Comparison of ENCODE assay signal across 12 cellular contexts in the genomic region with DNA sequence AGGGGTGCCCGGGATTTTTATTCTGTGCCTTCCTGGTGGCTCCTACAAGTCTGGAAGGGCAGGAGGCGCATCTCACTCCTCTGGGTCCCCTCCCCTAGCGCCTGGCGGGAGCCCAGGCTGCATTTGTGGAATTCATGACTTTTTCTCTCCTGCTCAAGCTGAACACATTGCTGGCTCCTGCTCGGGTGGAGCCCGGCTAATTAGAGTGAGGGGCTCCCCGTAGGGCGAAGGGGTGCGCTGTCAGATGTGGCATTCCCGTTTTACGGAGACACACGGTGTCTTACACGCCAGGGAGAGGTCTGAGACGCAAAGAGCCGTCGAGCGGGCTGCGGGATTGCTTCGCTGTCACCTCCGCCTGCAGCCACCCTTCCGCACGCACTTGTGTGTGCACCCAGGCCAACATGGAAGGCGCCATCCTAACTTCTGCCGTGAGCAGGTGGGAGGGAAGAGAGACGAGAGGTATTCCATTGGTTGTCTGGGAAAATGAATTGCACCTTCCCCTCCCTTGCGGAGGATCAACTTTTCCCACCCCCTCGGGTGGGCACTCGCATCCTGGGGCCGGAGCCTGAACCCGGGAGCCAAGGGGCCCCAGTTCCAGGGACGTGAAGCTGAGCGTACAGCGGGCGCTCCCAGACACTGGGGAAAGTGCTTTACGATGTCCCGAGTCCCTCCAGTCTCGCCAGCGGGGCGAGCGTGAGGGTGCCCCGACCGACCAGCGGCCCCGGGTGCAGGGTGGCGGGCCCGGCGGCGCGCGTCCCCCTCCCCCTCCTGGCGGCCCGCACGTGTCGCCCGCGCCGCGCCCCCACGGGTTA. TPM values are rescaled to one million over a fixed set of nuclear protein-coding genes. Genes with fewer than 3 reads are reported as not detected.
A peak's percentile ranks its signal among the peaks of the same experiment; 100 is the strongest.
DNase-seq lines count a peak whose midpoint lies in the region; ATAC-seq, FAIRE-seq and TF ChIP-seq lines count a peak whose summit lies in the region.
"Had no signal": no experiment of that assay in that cellular context is flagged by ENCODE, and none has a peak within 500 bp of the region (broad histone marks: within the 10 kb centered on the region; RNA-seq: fewer than 3 reads in every experiment).

No MANE protein-coding gene starts in this region.

- TF ChIP-seq POLR2A in HepG2 (IDR thresholded peaks at IDR 0.05; ENCODE audit: insufficient read depth in 1 of 2, low read depth in 2 of 2, low read length in 2 of 2): no peak

- no peak for TF ChIP-seq RAD21 in HepG2 (CRISPR knock-in tag; IDR thresholded peaks at IDR 0.05)

- H3K9me3 ChIP-seq in thoracic aorta (no peaks in the 10 kb centered on the region), HepG2 (ENCODE audit: low read length) (no peaks in the 10 kb centered on the region)
- H3K9me3 ChIP-seq: left lung had no signal

- peaks cover 27% of the 10 kb centered on the region for H3K36me3 Mint-ChIP-seq in activated B cell treated with CpG ODN at 0.5 μM for 24 hours (ENCODE audit: low read depth)

- H3K4me3 ChIP-seq in iPS-11a (ENCODE audit: low read depth, low read length) (peak overlapping the region; percentile 42), thoracic aorta (peak overlapping the region; percentile 38), HepG2 (replicated peaks in 1 of 3; ENCODE audit: insufficient read depth in 1 of 3, low read depth in 2 of 3, low read length in 3 of 3) (no peak overlapping the region)

- H3K4me1 ChIP-seq in thoracic aorta (ENCODE audit: control insufficient read depth in 1 of 2, low read depth in 2 of 2): no peaks in the 10 kb centered on the region
- H3K4me1 ChIP-seq in HepG2 (ENCODE audit: insufficient read depth, low read length): no peaks in the 10 kb centered on the region

- CTCF ChIA-PET in activated B cell treated with CpG ODN at 0.5 μM for 24 hours (lab: Charles Lee) (no interaction called here), HepG2 (lab: Yijun Ruan, JAX; ENCODE audit: low intra/inter-chr PET ratio, low total read pairs) (no interaction called here)

- peaks cover 43% of the 10 kb centered on the region for H3K4me1 Mint-ChIP-seq in activated B cell treated with CpG ODN at 0.5 μM for 24 hours

- POLR2A ChIA-PET in activated B cell treated with CpG ODN at 0.5 μM for 24 hours (lab: Charles Lee) (interaction anchor here (1.0 to 11.8 kb wide), 7 partner anchors 10 to 90 kb away, joined by 4 to 188 read pairs (median 32); no protein-coding TSS in a partner anchor), HepG2 (lab: Yijun Ruan, JAX) (no interaction called here)

- no peak overlapping the region for H3K4me2 ChIP-seq in HepG2 (ENCODE audit: low read depth, low read length)

- no peaks in the 10 kb centered on the region for H3K36me3 ChIP-seq in thoracic aorta
- H3K36me3 ChIP-seq in HepG2 (replicated peaks in 1 of 2; ENCODE audit: control insufficient read depth in 1 of 2, insufficient read depth in 2 of 2, low read length in 2 of 2): no peaks in the 10 kb centered on the region
- H3K36me3 ChIP-seq: left lung had no signal

- FAIRE-seq in HepG2 (lab: Jason Lieb, UNC): no peak

- intact Hi-C loops in activated B cell treated with CpG ODN at 0.5 μM for 24 hours (cut with micrococcal nuclease): no loop called here
- intact Hi-C loops in HepG2 (cut with micrococcal nuclease; ENCODE audit: unreplicated experiment): no loop called here

- H2AFZ ChIP-seq in HepG2 (ENCODE audit: low read length): no peak overlapping the region

- H3K27me3 ChIP-seq in thoracic aorta (replicated peaks; ENCODE audit: insufficient read depth) (no peaks in the 10 kb centered on the region), HepG2 (ENCODE audit: control insufficient read depth in 1 of 2, insufficient read depth in 2 of 2, low read length in 2 of 2) (peaks cover 5 to 39% of the 10 kb centered on the region in 2 experiments; a peak in 4 of 5 replicates)

- in situ Hi-C loops in HepG2 (cut with HindIII; ENCODE audit: extremely low pct_ligation_motif_present, low pct_unique_long_range_greater_than_20kb): no loop called here

- H4K20me1 ChIP-seq in HepG2 (ENCODE audit: insufficient read depth, low read length): no peaks in the 10 kb centered on the region

- TF ChIP-seq CTCF in activated B cell treated with CpG ODN at 0.5 μM for 24 hours (IDR thresholded peaks at IDR 0.05) (no peak), thoracic aorta (IDR thresholded peaks at IDR 0.05) (no peak), HepG2 (CRISPR knock-in tag; IDR thresholded peaks at IDR 0.05) (no peak)

- BruUV-seq in HepG2 (replicated peaks; lab: Mats Ljungman, UMichigan): no TSS peak

- no peak overlapping the region for H3K27ac ChIP-seq in thoracic aorta
- H3K27ac ChIP-seq in HepG2 (ENCODE audit: extremely low read length, insufficient read depth, low read length): no peak overlapping the region

- H3K27me3 Mint-ChIP-seq in activated B cell treated with CpG ODN at 0.5 μM for 24 hours: no peaks in the 10 kb centered on the region

- peak in 3 of 4 experiments; percentile 30 to 49 (median 31) for DNase-seq in activated naive CD4-positive, alpha-beta T cell (lab: John Stamatoyannopoulos, UW)
- DNase-seq in activated naive CD4-positive, alpha-beta T cell treated with Interleukin-2 at 50 U/mL for 16 hours: no peak
- DNase-seq in activated B cell treated with CpG ODN at 0.5 μM for 24 hours (no peak), thoracic aorta (ENCODE audit: low spot score) (no peak), dedifferentiated amniotic fluid mesenchymal stem cell (ENCODE audit: extremely low spot score) (no peak), foreskin melanocyte (no peak), HepG2 (ENCODE audit: low spot score) (no peak)
- DNase-seq: SW 1271 had no signal

- H3K9ac ChIP-seq in HepG2 (ENCODE audit: insufficient read depth, low read depth, low read length): no peak overlapping the region

- H3K4me3 Mint-ChIP-seq in activated B cell treated with CpG ODN at 0.5 μM for 24 hours: peak overlapping the region; percentile 73

- H3K9me3 Mint-ChIP-seq in activated B cell treated with CpG ODN at 0.5 μM for 24 hours: no peaks in the 10 kb centered on the region

- peak overlapping the region; percentile 64 for H3K27ac Mint-ChIP-seq in activated B cell treated with CpG ODN at 0.5 μM for 24 hours

- no peaks in the 10 kb centered on the region for H3K79me2 ChIP-seq in HepG2 (ENCODE audit: insufficient read depth, low read length)

- no peak for TF ChIP-seq EP300 in HepG2 (IDR thresholded peaks at IDR 0.05; ENCODE audit: low read depth in 2 of 2, low read length in 2 of 2)
- no peak for TF ChIP-seq EP300 in HepG2 (CRISPR knock-in tag; IDR thresholded peaks at IDR 0.05; ENCODE audit: borderline replicate concordance)

- ATAC-seq in activated B cell treated with CpG ODN at 0.5 μM for 24 hours (ENCODE audit: low read depth) (peak; percentile 4), thoracic aorta (ENCODE audit: insufficient number of reproducible peaks, low FRiP score, low read depth) (no peak), HepG2 (no peak)

- WGBS in HepG2 (ENCODE audit: low lambda C conversion rate): 63% methylated on average over 26 of the region's 59 CpGs

RNA-seq across cellular contexts. Expression of gene IKZF1, which starts 1.2 kb away (rescaled TPM):
- total RNA-seq in activated B cell treated with CpG ODN at 0.5 μM for 24 hours (301 and 325 TPM in 2 replicates), thoracic aorta (10 to 100 TPM; 24.4 to 57.8 TPM), HepG2 (2016; rRNA removed; fragmentation: Illumina TruSeq; extraction: Trizol) (not detected in 2 replicates)
- not detected in 2 replicates for total RNA-seq in HepG2 (2016; cell fraction: cytosol; rRNA removed; fragmentation: Illumina TruSeq; extraction: Trizol; ENCODE audit: low read depth)
- not detected in 2 replicates for total RNA-seq in HepG2 (2016; cell fraction: insoluble cytoplasmic fraction; rRNA removed; fragmentation: Illumina TruSeq; extraction: Trizol)
- not detected in 2 replicates for total RNA-seq in HepG2 (2016; cell fraction: membrane; rRNA removed; fragmentation: Illumina TruSeq; extraction: Trizol)
- total RNA-seq in HepG2 (2016; cell fraction: nucleus; rRNA removed; fragmentation: Illumina TruSeq; extraction: Trizol): not detected in 2 replicates
- not detected in 2 replicates for polyA plus RNA-seq in HepG2 (2011; rRNA removed)
- 0.01 TPM in 1 of 2 replicates, not detected in the other for polyA plus RNA-seq in HepG2 (2011; cell fraction: cytosol; rRNA removed)
- polyA plus RNA-seq in HepG2 (2011; cell fraction: nucleus; rRNA removed): not detected in 2 replicates
- polyA plus RNA-seq in HepG2 (2012): not detected in 2 replicates
- not detected in 2 replicates for polyA plus RNA-seq in HepG2 (2016; cell fraction: cytosol; fragmentation: Illumina TruSeq; extraction: Trizol; ENCODE audit: low read depth)
- not detected in 2 replicates for polyA plus RNA-seq in HepG2 (2016; cell fraction: insoluble cytoplasmic fraction; fragmentation: Illumina TruSeq; extraction: Trizol; ENCODE audit: low read depth)
- not detected in 2 replicates for polyA plus RNA-seq in HepG2 (2016; cell fraction: membrane; fragmentation: Illumina TruSeq; extraction: Trizol; ENCODE audit: low read depth)
- not detected in 2 replicates for polyA plus RNA-seq in HepG2 (2016; cell fraction: nucleus; fragmentation: Illumina TruSeq; extraction: Trizol; ENCODE audit: insufficient read depth, low read depth)
- 0.06 and 0.23 TPM in 2 replicates for polyA minus RNA-seq in HepG2 (2011; rRNA and poly(A)+ RNA removed; ENCODE audit: low replicate concordance)
- polyA minus RNA-seq in HepG2 (2011; cell fraction: cytosol; rRNA and poly(A)+ RNA removed): not detected in 2 replicates
- polyA minus RNA-seq in HepG2 (2011; cell fraction: nucleus; rRNA and poly(A)+ RNA removed): not detected in 2 replicates
- total RNA-seq: LHCN-M2 had no signal
- polyA plus RNA-seq: BJ had no signal

Comparison
In these comparisons a context has a peak if more than half of its experiments do, and no peak if none do; other contexts are left out.
1. DNase-seq: peak in activated naive CD4-positive, alpha-beta T cell (3 of 4); none in activated naive CD4-positive, alpha-beta T cell treated with Interleukin-2 at 50 U/mL for 16 hours (single experiment), activated B cell treated with CpG ODN at 0.5 μM for 24 hours (single experiment), thoracic aorta (single experiment), dedifferentiated amniotic fluid mesenchymal stem cell (single experiment), foreskin melanocyte (single experiment) and HepG2 (single experiment).
2. H3K4me3 ChIP-seq: peak in iPS-11a (single experiment) and thoracic aorta (single experiment); none in HepG2 (0 of 3).
3. RNA of gene IKZF1, which starts 1.2 kb away (total RNA-seq): 301 to 325 TPM in activated B cell treated with CpG ODN at 0.5 μM for 24 hours and 24.4 to 57.8 TPM in thoracic aorta; not detected in HepG2; every median in the first group is over 10 times any median in the second.